15 cellular contexts compared by ENCODE assay signal in genomic region chr3:114496021-114496434, GRCh38.
DNase-seq lines count a peak whose midpoint lies in the region; ATAC-seq and TF ChIP-seq lines count a peak whose summit lies in the region.
"Had no signal": no experiment of that assay in that cellular context is flagged by ENCODE, and none has a peak within 500 bp of the region (broad histone marks: within the 10 kb centered on the region; RNA-seq: fewer than 3 reads in every experiment).

No MANE protein-coding gene starts in this region.

- no CpG with 5 or more reads among the region's 1 CpG for WGBS in H9 (ENCODE audit: extremely low coverage, insufficient read length, low lambda C conversion rate)

- H3T11ph ChIP-seq in H9 (ENCODE audit: low read length), result no peak overlapping the region

- H3K4me3 Mint-ChIP-seq in endothelial cell (ENCODE audit: unreplicated experiment) (no peak overlapping the region), GM23338 (no peak overlapping the region), H9 (no peak overlapping the region)
- H3K4me3 Mint-ChIP-seq in activated CD4-positive, alpha-beta T cell treated with anti-CD3 and anti-CD28 coated beads for 36 hours, result no peak overlapping the region
- H3K4me3 Mint-ChIP-seq: type B pancreatic cell had no signal

- H3K56ac ChIP-seq in H9 (ENCODE audit: insufficient read length, low read depth, low read length), result no peak overlapping the region

- no peak overlapping the region for H3K9ac ChIP-seq in H9 (ENCODE audit: extremely low read depth, insufficient read length, low read length)

- no peak overlapping the region for H3K18ac ChIP-seq in H9 (ENCODE audit: insufficient read length, low read depth, low read length)

- no peak overlapping the region for H4K8ac ChIP-seq in H9 (replicated peaks; ENCODE audit: insufficient read length, low read depth, low read length)

- H4K91ac ChIP-seq in H9 (ENCODE audit: insufficient read length, low read depth, low read length), result no peak overlapping the region

- H3K4me1 ChIP-seq in GM23338 (ENCODE audit: insufficient read depth) (no peaks in the 10 kb centered on the region), H9 (ENCODE audit: insufficient read depth, low read length) (no peaks in the 10 kb centered on the region)

- no peaks in the 10 kb centered on the region for H3K36me3 ChIP-seq in kidney epithelial cell (ENCODE audit: control insufficient read depth, insufficient read depth, low read length)
- no peaks in the 10 kb centered on the region for H3K36me3 ChIP-seq in GM23338 (ENCODE audit: insufficient read depth)

- H3K23me2 ChIP-seq in H9 (ENCODE audit: insufficient read length, low read depth, low read length, poor library complexity, severe bottlenecking), result no peaks in the 10 kb centered on the region

- H2BK15ac ChIP-seq in H9 (ENCODE audit: low read depth, low read length), result no peak overlapping the region

- CTCF ChIA-PET in activated CD4-positive, alpha-beta T cell treated with anti-CD3 and anti-CD28 coated beads for 36 hours (lab: Charles Lee), result no interaction called here

- H3K9me3 Mint-ChIP-seq in endothelial cell (ENCODE audit: unreplicated experiment), result no peaks in the 10 kb centered on the region
- no peaks in the 10 kb centered on the region for H3K9me3 Mint-ChIP-seq in GM23338
- H3K9me3 Mint-ChIP-seq in H9, result no peaks in the 10 kb centered on the region
- no peaks in the 10 kb centered on the region for H3K9me3 Mint-ChIP-seq in activated CD4-positive, alpha-beta T cell treated with anti-CD3 and anti-CD28 coated beads for 36 hours (ENCODE audit: low read depth)
- H3K9me3 Mint-ChIP-seq: type B pancreatic cell had no signal

- TF ChIP-seq CTCF in kidney epithelial cell (IDR thresholded peaks at IDR 0.05; ENCODE audit: insufficient read depth, low read length, poor library complexity, severe bottlenecking) (no peak), endothelial cell (IDR thresholded peaks at IDR 0.05; ENCODE audit: unreplicated experiment) (no peak), GM23338 (conservative IDR thresholded peaks at IDR 0.05; ENCODE audit: low read depth in 2 of 2) (no peak), H9 (conservative IDR thresholded peaks at IDR 0.05) (no peak)

- H3K14ac ChIP-seq in H9 (ENCODE audit: insufficient read depth, low read length), result no peak overlapping the region

- H2BK120ac ChIP-seq in H9 (ENCODE audit: low read depth, low read length, poor library complexity, severe bottlenecking), result no peak overlapping the region

- no peaks in the 10 kb centered on the region for H3K79me2 ChIP-seq in GM23338 (replicated peaks; ENCODE audit: insufficient read depth)
- no peaks in the 10 kb centered on the region for H3K79me2 ChIP-seq in H9 (ENCODE audit: insufficient read depth, low read length)

- intact Hi-C loops in activated CD4-positive, alpha-beta T cell treated with anti-CD3 and anti-CD28 coated beads for 36 hours (cut with DNase I, micrococcal nuclease), result no loop called here

- no peak overlapping the region for H3K23ac ChIP-seq in H9 (ENCODE audit: insufficient read length, low read depth, low read length)

- H4K20me1 ChIP-seq in GM23338 (replicated peaks; ENCODE audit: insufficient read depth), result no peaks in the 10 kb centered on the region
- no peaks in the 10 kb centered on the region for H4K20me1 ChIP-seq in H9 (ENCODE audit: control insufficient read depth, insufficient read depth, insufficient read length)

- H3K4ac ChIP-seq in H9 (ENCODE audit: low read depth, low read length), result no peak overlapping the region

- no peaks in the 10 kb centered on the region for H3F3A ChIP-seq in GM23338 (replicated peaks; ENCODE audit: low read depth)

- no peaks in the 10 kb centered on the region for H3K27me3 ChIP-seq in kidney epithelial cell (ENCODE audit: control insufficient read depth, insufficient read depth, low read length)
- H3K27me3 ChIP-seq in GM23338 (ENCODE audit: insufficient read depth), result no peaks in the 10 kb centered on the region
- H3K27me3 ChIP-seq in H9 (ENCODE audit: insufficient read depth, low read length), result no peaks in the 10 kb centered on the region
- H3K27me3 ChIP-seq: dorsolateral prefrontal cortex had no signal

- POLR2A ChIA-PET in activated CD4-positive, alpha-beta T cell treated with anti-CD3 and anti-CD28 coated beads for 36 hours (lab: Charles Lee), result no interaction called here

- no peak overlapping the region for H3K4me2 ChIP-seq in GM23338
- H3K4me2 ChIP-seq in H9 (ENCODE audit: insufficient read depth, insufficient read length, low read length), result no peak overlapping the region

- ATAC-seq in GM23338, result no peak
- ATAC-seq in activated CD4-positive, alpha-beta T cell treated with anti-CD3 and anti-CD28 coated beads for 36 hours, result no peak

- no peak overlapping the region for H2BK20ac ChIP-seq in H9 (ENCODE audit: low read depth, low read length, poor library complexity, severe bottlenecking)

- H3K9me3 ChIP-seq in H9 (ENCODE audit: control insufficient read depth, low read depth, low read length), result no peaks in the 10 kb centered on the region

- H3K27ac Mint-ChIP-seq in endothelial cell (ENCODE audit: unreplicated experiment) (no peak overlapping the region), GM23338 (no peak overlapping the region), H9 (no peak overlapping the region)
- no peak overlapping the region for H3K27ac Mint-ChIP-seq in activated CD4-positive, alpha-beta T cell treated with anti-CD3 and anti-CD28 coated beads for 36 hours

- DNase-seq in A172 (ENCODE audit: low spot score), result peak; percentile 19
- DNase-seq in HS-5 (ENCODE audit: low read depth), result peak; percentile 58
- peak; percentile 38 to 63 for DNase-seq in cerebellar nuclear complex (lab: John Stamatoyannopoulos, UW)
- DNase-seq in kidney epithelial cell (ENCODE audit: low read depth), result peak; percentile 37
- DNase-seq in endothelial cell (ENCODE audit: low spot score), result no peak
- no peak for DNase-seq in GM23338 (ENCODE audit: low spot score)
- DNase-seq in H9, result no peak
- no peak for DNase-seq in activated CD4-positive, alpha-beta T cell treated with anti-CD3 and anti-CD28 coated beads for 36 hours
- DNase-seq: ACHN; activated naive CD4-positive, alpha-beta T cell treated with Interleukin-2 at 50 U/mL for 16 hours; GDM1; NCI-H1417 treated with DMSO at 0.1 percent for 48 hours; NCI-H774 had no signal

- H2AK5ac ChIP-seq in H9 (ENCODE audit: insufficient read length, low read length), result no peak overlapping the region

- H2AFZ ChIP-seq in GM23338 (no peak overlapping the region), H9 (ENCODE audit: low read length) (no peak overlapping the region)

- H3K27me3 Mint-ChIP-seq in endothelial cell (ENCODE audit: unreplicated experiment), result no peaks in the 10 kb centered on the region
- H3K27me3 Mint-ChIP-seq in GM23338 (ENCODE audit: insufficient read depth, low read depth, poor library complexity), result no peaks in the 10 kb centered on the region
- H3K27me3 Mint-ChIP-seq in H9 (ENCODE audit: low read depth), result no peaks in the 10 kb centered on the region
- peaks cover 6% of the 10 kb centered on the region for H3K27me3 Mint-ChIP-seq in activated CD4-positive, alpha-beta T cell treated with anti-CD3 and anti-CD28 coated beads for 36 hours
- H3K27me3 Mint-ChIP-seq: type B pancreatic cell had no signal

- H2BK12ac ChIP-seq in H9 (ENCODE audit: insufficient read length, low read depth, low read length), result no peak overlapping the region

- H3K27ac ChIP-seq in GM23338 (ENCODE audit: low read depth) (no peak overlapping the region), H9 (ENCODE audit: insufficient read length, low read depth, low read length) (no peak overlapping the region)

- H3K36me3 Mint-ChIP-seq in endothelial cell (ENCODE audit: low read depth, unreplicated experiment), result no peaks in the 10 kb centered on the region
- no peaks in the 10 kb centered on the region for H3K36me3 Mint-ChIP-seq in GM23338 (ENCODE audit: low read depth)
- H3K36me3 Mint-ChIP-seq in H9 (ENCODE audit: insufficient read depth in 1 of 3, low read depth in 3 of 3), result no peaks in the 10 kb centered on the region
- no peaks in the 10 kb centered on the region for H3K36me3 Mint-ChIP-seq in activated CD4-positive, alpha-beta T cell treated with anti-CD3 and anti-CD28 coated beads for 36 hours (ENCODE audit: low read depth)
- H3K36me3 Mint-ChIP-seq: type B pancreatic cell had no signal

- 0 out of 2 replicates have a peak, but pooled peaks cover 4% of the 10 kb centered on the region for H3K9me2 ChIP-seq in GM23338 (ENCODE audit: insufficient read depth)

- H2BK5ac ChIP-seq in H9 (ENCODE audit: insufficient read length, low read length), result no peak overlapping the region

- no peak overlapping the region for H4K5ac ChIP-seq in H9 (ENCODE audit: insufficient read length, low read depth, low read length)

- H3K4me1 Mint-ChIP-seq in endothelial cell (ENCODE audit: unreplicated experiment), result peaks cover 5% of the 10 kb centered on the region
- peaks cover 6% of the 10 kb centered on the region; the same call in 2 of the 3 replicates for H3K4me1 Mint-ChIP-seq in GM23338
- peaks cover 0 to 6% of the 10 kb centered on the region in 2 experiments; a peak in 3 of 4 replicates for H3K4me1 Mint-ChIP-seq in H9
- H3K4me1 Mint-ChIP-seq in activated CD4-positive, alpha-beta T cell treated with anti-CD3 and anti-CD28 coated beads for 36 hours, result peaks cover 22% of the 10 kb centered on the region

- H3K79me1 ChIP-seq in H9 (ENCODE audit: insufficient read depth, low read depth, low read length, poor library complexity, severe bottlenecking), result no peaks in the 10 kb centered on the region

- no peak overlapping the region for H3K4me3 ChIP-seq in kidney epithelial cell (ENCODE audit: low read depth, low read length)
- H3K4me3 ChIP-seq in GM23338, result no peak overlapping the region
- H3K4me3 ChIP-seq: dorsolateral prefrontal cortex had no signal

TF ChIP-seq in GM23338, 12 proteins besides CTCF, POLR2A, EP300 and RAD21 (continues in another document):
- TF ChIP-seq ZNF114 (CRISPR knock-in tag; IDR thresholded peaks at IDR 0.05) (no peak), EZH2phosphoT487 (IDR thresholded peaks at IDR 0.05; ENCODE audit: unreplicated experiment) (no peak), POLR2AphosphoS5 (IDR thresholded peaks at IDR 0.05; ENCODE audit: low read depth) (no peak), EZH2 (IDR thresholded peaks at IDR 0.05; ENCODE audit: low read depth, unreplicated experiment) (no peak), NANOG (IDR thresholded peaks at IDR 0.05; ENCODE audit: borderline replicate concordance) (no peak), ZNF331 (CRISPR knock-in tag; IDR thresholded peaks at IDR 0.05; ENCODE audit: low read depth) (no peak), JUNB (IDR thresholded peaks at IDR 0.05; ENCODE audit: unreplicated experiment) (no peak)

Comparison
In these comparisons a context has a peak if more than half of its experiments do, and no peak if none do; other contexts are left out.
1. DNase-seq: peak in A172 (single experiment), HS-5 (single experiment), cerebellar nuclear complex (2 of 2) and kidney epithelial cell (single experiment); none in endothelial cell (single experiment), GM23338 (single experiment), H9 (single experiment) and activated CD4-positive, alpha-beta T cell treated with anti-CD3 and anti-CD28 coated beads for 36 hours (single experiment).